ENCODE assay signal across 1 cellular context in genomic region chr22:19969141-19969928, GRCh38.
TF ChIP-seq lines count a peak whose summit lies in the region.

No MANE protein-coding gene starts in this region.

TF ChIP-seq in HepG2, 621 proteins besides CTCF, POLR2A, EP300 and RAD21:
- TF ChIP-seq HNF1B (CRISPR knock-in tag; IDR thresholded peaks at IDR 0.05) (no peak), ZNF138 (CRISPR knock-in tag; IDR thresholded peaks at IDR 0.05; ENCODE audit: low read depth) (no peak), GZF1 (CRISPR knock-in tag; IDR thresholded peaks at IDR 0.05) (no peak), REXO4 (CRISPR knock-in tag; IDR thresholded peaks at IDR 0.05; ENCODE audit: borderline replicate concordance) (no peak), ZNF30 (CRISPR knock-in tag; IDR thresholded peaks at IDR 0.05) (no peak), ZNF891 (CRISPR knock-in tag; IDR thresholded peaks at IDR 0.05) (0 out of 2 replicates have a peak, but pooled peaks have one; percentile 37), ZNF234 (CRISPR knock-in tag; conservative IDR thresholded peaks at IDR 0.05) (no peak), CEBPB (IDR thresholded peaks at IDR 0.05; ENCODE audit: borderline replicate concordance, low read depth, low read length) (no peak), RBFOX2 (IDR thresholded peaks at IDR 0.05; ENCODE audit: low read depth, low read length) (peak; percentile 40; the same call in 1 of the 2 replicates), ZNF850 (CRISPR knock-in tag; conservative IDR thresholded peaks at IDR 0.05) (no peak), ZNF605 (CRISPR knock-in tag; IDR thresholded peaks at IDR 0.05) (no peak), CREBL2 (CRISPR knock-in tag; IDR thresholded peaks at IDR 0.05; ENCODE audit: borderline replicate concordance) (no peak), SNAPC5 (CRISPR knock-in tag; IDR thresholded peaks at IDR 0.05; ENCODE audit: borderline replicate concordance) (no peak), SP5 (CRISPR knock-in tag; IDR thresholded peaks at IDR 0.05; ENCODE audit: borderline replicate concordance, low read depth) (no peak), SIN3B (IDR thresholded peaks at IDR 0.05; ENCODE audit: low read length) (no peak), PAF1 (CRISPR knock-in tag; IDR thresholded peaks at IDR 0.05) (peak; percentile 74; the same call in 1 of the 2 replicates), RBM22 (optimal IDR thresholded peaks at IDR 0.05; ENCODE audit: low read length) (peak; percentile 85), SRSF1 (optimal IDR thresholded peaks at IDR 0.05; ENCODE audit: low read depth, low read length) (peak; percentile 26), AGO1 (IDR thresholded peaks at IDR 0.05; ENCODE audit: low read depth, low read length, poor library complexity, severe bottlenecking) (no peak)
